10 cellular contexts compared by ENCODE assay signal in genomic region chr2:54581326-54582039, GRCh38.
DNase-seq lines count a peak whose midpoint lies in the region; ATAC-seq, FAIRE-seq and TF ChIP-seq lines count a peak whose summit lies in the region.
"Had no signal": no experiment of that assay in that cellular context is flagged by ENCODE, and none has a peak within 500 bp of the region (broad histone marks: within the 10 kb centered on the region; RNA-seq: fewer than 3 reads in every experiment).

No MANE protein-coding gene starts in this region.

- ATAC-seq in GM18867 (IDR thresholded peaks at IDR 0.05; ENCODE audit: unreplicated experiment) (peak; percentile 28), K562 (no peak), HG02571 (IDR thresholded peaks at IDR 0.05; ENCODE audit: unreplicated experiment) (no peak)

- no peaks in the 10 kb centered on the region for H3K9me3 ChIP-seq in K562 (replicated peaks; ENCODE audit: control insufficient read depth, insufficient read depth, low read depth, low read length)
- H3K9me3 ChIP-seq: ascending aorta had no signal

- no peak for FAIRE-seq in K562 (lab: Jason Lieb, UNC)

- no peaks in the 10 kb centered on the region for H3K9me1 ChIP-seq in K562 (ENCODE audit: control insufficient read depth, insufficient read depth, low read length)

- TF ChIP-seq RAD21 in K562 (CRISPR knock-in tag; conservative IDR thresholded peaks at IDR 0.05 in 1 of 2, IDR thresholded peaks at IDR 0.05 in 1 of 2), result no peak

- H4K20me1 ChIP-seq in K562 (replicated peaks; ENCODE audit: control insufficient read depth, insufficient read depth, low read length), result no peaks in the 10 kb centered on the region

- 0 out of 2 replicates have a peak overlapping the region, but pooled peaks have one; percentile 37 for H2AFZ ChIP-seq in K562 (ENCODE audit: low read depth, low read length)

- DNase-seq in Calu3 (no peak), NB4 (ENCODE audit: low read depth) (peak; percentile 82), K562 (ENCODE audit: extremely low read depth in 1 of 4, low spot score in 3 of 4) (no peak), cardiac septum (ENCODE audit: low spot score) (no peak), amniotic stem cell (lab: John Stamatoyannopoulos, UW) (no peak), HCEC 1CT (no peak)
- DNase-seq: HFFc6 had no signal

- H3K4me1 Mint-ChIP-seq in Calu3 (ENCODE audit: low read depth, unreplicated experiment), result peaks cover 87% of the 10 kb centered on the region

- no peaks in the 10 kb centered on the region for H3K9me3 Mint-ChIP-seq in Calu3 (ENCODE audit: low read depth, unreplicated experiment)
- H3K9me3 Mint-ChIP-seq: HFFc6 had no signal

- H3K27ac Mint-ChIP-seq in Calu3 (ENCODE audit: unreplicated experiment), result peak overlapping the region; percentile 63
- H3K27ac Mint-ChIP-seq: HFFc6 had no signal

- no peaks in the 10 kb centered on the region for H3K27me3 Mint-ChIP-seq in Calu3 (ENCODE audit: unreplicated experiment)

- peaks cover 83% of the 10 kb centered on the region for H3K79me2 ChIP-seq in K562 (ENCODE audit: control insufficient read depth, insufficient read depth, low read length)

- H3K36me3 ChIP-seq in K562 (ENCODE audit: control insufficient read depth, insufficient read depth, low read length), result peaks cover 3% of the 10 kb centered on the region; the same call in 1 of the 3 replicates
- H3K36me3 ChIP-seq: ascending aorta had no signal

- no peak for TF ChIP-seq POLR2A in NB4 (IDR thresholded peaks at IDR 0.05; ENCODE audit: extremely low read depth, insufficient read length)
- TF ChIP-seq POLR2A in K562 (conservative IDR thresholded peaks at IDR 0.05), result no peak

- POLR2A ChIA-PET in K562 (lab: Yijun Ruan, JAX), result interaction anchor here (0.7 to 1.0 kb wide), 3 partner anchors 8 to 23 kb away, joined by 3 to 4 read pairs (median 4); no protein-coding TSS in a partner anchor

- no TSS peak for BruUV-seq in Calu3 (replicated peaks; lab: Mats Ljungman, UMichigan)
- no TSS peak for BruUV-seq in K562 (replicated peaks; lab: Mats Ljungman, UMichigan)

- H3K36me3 Mint-ChIP-seq in Calu3 (ENCODE audit: insufficient read depth, unreplicated experiment), result peaks cover 79% of the 10 kb centered on the region

- CTCF ChIA-PET in Calu3 (lab: Charles Lee), result interaction anchor here (1.1 to 1.4 kb wide), 5 partner anchors 10 to 21 kb away, joined by 3 to 5 read pairs (median 3); no protein-coding TSS in a partner anchor
- CTCF ChIA-PET in K562 (lab: Yijun Ruan, JAX; ENCODE audit: low intra/inter-chr PET ratio), result no interaction called here

- H3K4me3 Mint-ChIP-seq in Calu3 (ENCODE audit: low read depth, unreplicated experiment), result peak overlapping the region; percentile 46
- H3K4me3 Mint-ChIP-seq: HFFc6 had no signal

- in situ Hi-C loops in K562 (cut with MboI), result no loop called here

- H3K4me3 ChIP-seq in NB4 (ENCODE audit: low read depth, low read length) (no peak overlapping the region), K562 (no peak overlapping the region)
- H3K4me3 ChIP-seq: ascending aorta had no signal

- intact Hi-C loops in Calu3 (cut with micrococcal nuclease; ENCODE audit: unreplicated experiment), result loop anchor here (2.0 kb wide), 1 partner anchor 17 kb away; no protein-coding TSS in a partner anchor
- intact Hi-C loops in K562 (cut with micrococcal nuclease), result no loop called here
- intact Hi-C loops in cardiac septum (cut with DNase I), result no loop called here

- H3K4me2 ChIP-seq in K562 (ENCODE audit: insufficient read depth, low read length), result peak overlapping the region; percentile 54; the same call in 1 of the 2 replicates

- no peaks in the 10 kb centered on the region for H3K27me3 ChIP-seq in K562 (ENCODE audit: control insufficient read depth in 2 of 2, insufficient read depth in 2 of 2, low read length in 2 of 2)
- H3K27me3 ChIP-seq: ascending aorta had no signal

- no peak overlapping the region; the same call in 2 of the 3 replicates for H3K27ac ChIP-seq in K562 (ENCODE audit: extremely low read depth, low read depth, low read length)
- H3K27ac ChIP-seq: ascending aorta had no signal

- WGBS in K562 (ENCODE audit: insufficient coverage, low coverage, missing lambda C conversion rate), result 51% methylated on average over 7 of the region's 7 CpGs

- TF ChIP-seq EP300 in K562 (IDR thresholded peaks at IDR 0.05; ENCODE audit: low read length), result 0 out of 2 replicates have a peak, but pooled peaks have one; percentile 6

- H3K4me1 ChIP-seq in K562 (replicated peaks in 1 of 2; ENCODE audit: control insufficient read depth in 2 of 2, insufficient read depth in 2 of 2, low read length in 2 of 2), result peaks cover 3 to 47% of the 10 kb centered on the region in 2 experiments; a peak in 4 of 5 replicates

- no peak overlapping the region for H3K9ac ChIP-seq in K562 (ENCODE audit: insufficient read depth in 1 of 2, low read depth in 2 of 2, low read length in 2 of 2)

- TF ChIP-seq CTCF in Calu3 (IDR thresholded peaks at IDR 0.05; ENCODE audit: unreplicated experiment), result no peak
- no peak for TF ChIP-seq CTCF in NB4 (IDR thresholded peaks at IDR 0.05; ENCODE audit: low read depth, low read length)
- TF ChIP-seq CTCF in K562 (IDR thresholded peaks at IDR 0.05 in 2 of 3, conservative IDR thresholded peaks at IDR 0.05 in 1 of 3; ENCODE audit: insufficient read depth in 2 of 3, low read depth in 1 of 3, low read length in 3 of 3), result no peak

TF ChIP-seq in K562, 482 proteins besides CTCF, POLR2A, EP300 and RAD21 (continues in another document):
- TF ChIP-seq, protein P1, sequence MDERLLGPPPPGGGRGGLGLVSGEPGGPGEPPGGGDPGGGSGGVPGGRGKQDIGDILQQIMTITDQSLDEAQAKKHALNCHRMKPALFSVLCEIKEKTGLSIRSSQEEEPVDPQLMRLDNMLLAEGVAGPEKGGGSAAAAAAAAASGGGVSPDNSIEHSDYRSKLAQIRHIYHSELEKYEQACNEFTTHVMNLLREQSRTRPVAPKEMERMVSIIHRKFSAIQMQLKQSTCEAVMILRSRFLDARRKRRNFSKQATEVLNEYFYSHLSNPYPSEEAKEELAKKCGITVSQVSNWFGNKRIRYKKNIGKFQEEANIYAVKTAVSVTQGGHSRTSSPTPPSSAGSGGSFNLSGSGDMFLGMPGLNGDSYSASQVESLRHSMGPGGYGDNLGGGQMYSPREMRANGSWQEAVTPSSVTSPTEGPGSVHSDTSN (CRISPR knock-in tag; IDR thresholded peaks at IDR 0.05; ENCODE audit: low read depth), result no peak
- TF ChIP-seq, protein P1 (tag; conservative IDR thresholded peaks at IDR 0.05; ENCODE audit: low read depth), result peak; percentile 74
- TF ChIP-seq HMBOX1 (IDR thresholded peaks at IDR 0.05) (0 out of 2 replicates have a peak, but pooled peaks have one; percentile 38), SPI1 (IDR thresholded peaks at IDR 0.05; ENCODE audit: borderline replicate concordance, low read depth, low read length) (peak; percentile 36; the same call in 1 of the 2 replicates), BCOR (IDR thresholded peaks at IDR 0.05) (no peak), RBM14 (IDR thresholded peaks at IDR 0.05; ENCODE audit: borderline replicate concordance, insufficient read depth, low read depth, low read length) (no peak), ZNF592 (IDR thresholded peaks at IDR 0.05) (no peak), SMARCE1 (IDR thresholded peaks at IDR 0.05) (peak; percentile 36; the same call in 1 of the 2 replicates)
